ENCODE assay signal across 1 cellular context in the genomic region with DNA sequence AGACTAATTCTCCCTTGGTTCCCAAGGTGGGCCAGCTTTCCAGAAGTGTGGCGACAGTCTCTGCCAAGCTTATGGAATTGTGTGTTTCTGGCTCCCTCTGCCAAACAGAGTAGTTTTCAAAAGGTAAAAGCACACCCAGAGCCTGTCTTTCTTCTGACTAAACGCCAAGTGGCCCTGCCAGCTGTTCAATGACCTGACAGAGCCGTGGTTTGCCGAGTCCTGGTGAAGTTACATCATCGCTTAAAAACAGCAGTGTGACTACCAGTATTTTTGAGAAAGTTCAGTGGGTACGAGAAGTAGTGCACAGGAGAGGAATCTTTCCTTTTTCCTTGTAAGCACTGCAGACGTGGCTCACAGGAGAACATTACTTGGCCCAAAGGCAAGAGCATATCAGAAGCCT.
A peak's percentile ranks its signal among the peaks of the same experiment; 100 is the strongest.
TF ChIP-seq lines count a peak whose summit lies in the region.

No MANE protein-coding gene starts in this region.

TF ChIP-seq in IMR-90, 13 proteins besides CTCF, POLR2A, EP300 and RAD21 (continued from another document):
- peak; percentile 80 for TF ChIP-seq CEBPB (IDR thresholded peaks at IDR 0.05; ENCODE audit: low read depth, low read length)
- no peak for TF ChIP-seq MAZ (IDR thresholded peaks at IDR 0.05; ENCODE audit: borderline replicate concordance, low read depth, low read length)
